Comparison of ENCODE assay signal across 23 cellular contexts in genomic region chr2:221255862-221256261, GRCh38.
DNase-seq lines count a peak whose midpoint lies in the region; ATAC-seq and TF ChIP-seq lines count a peak whose summit lies in the region.
"Had no signal": no experiment of that assay in that cellular context is flagged by ENCODE, and none has a peak within 500 bp of the region (broad histone marks: within the 10 kb centered on the region; RNA-seq: fewer than 3 reads in every experiment).

No MANE protein-coding gene starts in this region.

- H3K36me3 ChIP-seq in PC-9 (ENCODE audit: low read depth) (no peaks in the 10 kb centered on the region), iPS-20b (ENCODE audit: insufficient read depth, low read depth, low read length) (no peaks in the 10 kb centered on the region)
- H3K36me3 ChIP-seq: heart left ventricle, tibial nerve had no signal

- peak overlapping the region; percentile 75 for H3K27ac Mint-ChIP-seq in progenitor cell of endocrine pancreas
- H3K27ac Mint-ChIP-seq: activated T-cell treated with anti-CD3 and anti-CD28 coated beads, Interleukin-2, amount 50 U/mL, for 24 hours; CD8-positive, alpha-beta memory T cell had no signal

- peaks cover 2% of the 10 kb centered on the region for H3K36me3 Mint-ChIP-seq in progenitor cell of endocrine pancreas (ENCODE audit: insufficient read depth)

- CTCF ChIA-PET in PC-9 (lab: Charles Lee), result no interaction called here

- no peaks in the 10 kb centered on the region for H3K79me2 ChIP-seq in PC-9 (ENCODE audit: low read depth)

- H3K4me1 ChIP-seq in PC-9 (replicated peaks; ENCODE audit: insufficient read depth), result 0 out of 2 replicates have a peak, but pooled peaks cover 9% of the 10 kb centered on the region
- peaks cover 17% of the 10 kb centered on the region for H3K4me1 ChIP-seq in iPS-20b (ENCODE audit: insufficient read depth, low read length)
- no peaks in the 10 kb centered on the region for H3K4me1 ChIP-seq in foreskin keratinocyte
- H3K4me1 ChIP-seq: heart left ventricle, tibial nerve had no signal

- no peaks in the 10 kb centered on the region for H4K20me1 ChIP-seq in PC-9 (ENCODE audit: insufficient read depth)

- H3K27me3 ChIP-seq in PC-9 (ENCODE audit: insufficient read depth, low read depth) (no peaks in the 10 kb centered on the region), iPS-20b (ENCODE audit: insufficient read depth, low read length) (no peaks in the 10 kb centered on the region), foreskin keratinocyte (no peaks in the 10 kb centered on the region)
- H3K27me3 ChIP-seq: heart left ventricle, tibial nerve had no signal

- no peak overlapping the region for H3K4me2 ChIP-seq in PC-9

- no peaks in the 10 kb centered on the region for H3F3A ChIP-seq in PC-9 (ENCODE audit: insufficient read depth, low read depth)

- intact Hi-C loops in PC-9 (cut with micrococcal nuclease; ENCODE audit: unreplicated experiment), result no loop called here

- no peaks in the 10 kb centered on the region; the same call in 1 of the 2 replicates for H3K9me2 ChIP-seq in PC-9 (ENCODE audit: insufficient read depth)

- H3K9me3 Mint-ChIP-seq in progenitor cell of endocrine pancreas (ENCODE audit: low read depth), result peaks cover 11% of the 10 kb centered on the region
- H3K9me3 Mint-ChIP-seq: activated T-cell treated with anti-CD3 and anti-CD28 coated beads, Interleukin-2, amount 50 U/mL, for 24 hours had no signal

- no peaks in the 10 kb centered on the region for H3K27me3 Mint-ChIP-seq in progenitor cell of endocrine pancreas
- H3K27me3 Mint-ChIP-seq: activated T-cell treated with anti-CD3 and anti-CD28 coated beads, Interleukin-2, amount 50 U/mL, for 24 hours had no signal

- H3K4me3 ChIP-seq in PC-9, result no peak overlapping the region
- 0 out of 2 replicates have a peak overlapping the region, but pooled peaks have one; percentile 33 for H3K4me3 ChIP-seq in iPS-20b (ENCODE audit: low read length)
- H3K4me3 ChIP-seq: heart left ventricle, tibial nerve had no signal

- ATAC-seq in activated CD4-positive, CD25-positive, alpha-beta regulatory T cell treated with anti-CD3 and anti-CD28 coated beads, Interleukin-2, amount 50 U/mL, for 24 hours, result no peak
- no peak for ATAC-seq in foreskin keratinocyte
- ATAC-seq: heart left ventricle; left ventricle myocardium superior; stimulated activated naive CD8-positive, alpha-beta T cell treated with anti-CD3 and anti-CD28 coated beads, Interleukin-15, Interleukin-2, amounts not matched to agents 100 U/mL and 50 U/mL, for 24 hours had no signal

- POLR2A ChIA-PET in PC-9 (lab: Charles Lee; ENCODE audit: unreplicated experiment), result no interaction called here

- peak; percentile 29 for DNase-seq in DMS53 (lab: John Stamatoyannopoulos, UW)
- no peak for DNase-seq in DMS53 treated with DMSO at 0.1 percent for 48 hours (lab: John Stamatoyannopoulos, UW; ENCODE audit: unreplicated experiment)
- DNase-seq in PC-9, result no peak
- no peak for DNase-seq in progenitor cell of endocrine pancreas (ENCODE audit: low spot score, unreplicated experiment)
- no peak for DNase-seq in foreskin keratinocyte
- no peak for DNase-seq in stimulated activated naive CD4-positive, alpha-beta T cell (lab: John Stamatoyannopoulos, UW)
- DNase-seq: activated CD4-positive, CD25-positive, alpha-beta regulatory T cell treated with anti-CD3 and anti-CD28 coated beads, Interleukin-2, amount 50 U/mL, for 72 hours; activated naive CD4-positive, alpha-beta T cell treated with Interleukin-2 at 50 U/mL for 16 hours; activated T-cell treated with anti-CD3 and anti-CD28 coated beads, Interleukin-2, amount 50 U/mL, for 24 hours; amniotic stem cell; CD8-positive, alpha-beta memory T cell; cortex of kidney; heart left ventricle; left ventricle myocardium superior; NCI-H1048; NCI-H2029; NCI-H524 treated with DMSO at 0.1 percent for 48 hours; stimulated activated CD4-positive, alpha-beta T cell treated with anti-CD3 and anti-CD28 coated beads, Interleukin-4, amount 100 ng/mL, for 24 hours; stimulated activated naive CD8-positive, alpha-beta T cell treated with anti-CD3 and anti-CD28 coated beads, Interleukin-15, Interleukin-2, amounts not matched to agents 100 U/mL and 50 U/mL, for 24 hours had no signal

- H2AFZ ChIP-seq in PC-9, result 0 out of 2 replicates have a peak overlapping the region, but pooled peaks have one; percentile 4

- H3K9ac ChIP-seq in iPS-20b (ENCODE audit: low read depth, low read length), result peak overlapping the region; percentile 72; the same call in 1 of the 2 replicates

- no peak overlapping the region for H3K27ac ChIP-seq in PC-9
- H3K27ac ChIP-seq in iPS-20b (ENCODE audit: low read length), result no peak overlapping the region
- H3K27ac ChIP-seq in foreskin keratinocyte, result no peak overlapping the region
- H3K27ac ChIP-seq: 22Rv1, heart left ventricle, tibial nerve had no signal

- no peaks in the 10 kb centered on the region for H3K9me3 ChIP-seq in PC-9 (ENCODE audit: insufficient read depth, low read depth)
- no peaks in the 10 kb centered on the region for H3K9me3 ChIP-seq in iPS-20b (ENCODE audit: insufficient read depth, low read depth, low read length)
- H3K9me3 ChIP-seq: tibial nerve had no signal

- no peak overlapping the region for H3K4me3 Mint-ChIP-seq in progenitor cell of endocrine pancreas (ENCODE audit: low read depth)
- H3K4me3 Mint-ChIP-seq: activated T-cell treated with anti-CD3 and anti-CD28 coated beads, Interleukin-2, amount 50 U/mL, for 24 hours; CD8-positive, alpha-beta memory T cell had no signal

- no peak for TF ChIP-seq CTCF in PC-9 (conservative IDR thresholded peaks at IDR 0.05)
- TF ChIP-seq CTCF in progenitor cell of endocrine pancreas (IDR thresholded peaks at IDR 0.05; ENCODE audit: unreplicated experiment), result no peak
- no peak for TF ChIP-seq CTCF in foreskin keratinocyte (conservative IDR thresholded peaks at IDR 0.05)

- BruUV-seq in PC-9 (replicated peaks; lab: Mats Ljungman, UMichigan), result no TSS peak

- peaks cover 14% of the 10 kb centered on the region for H3K4me1 Mint-ChIP-seq in progenitor cell of endocrine pancreas (ENCODE audit: low read depth)
- H3K4me1 Mint-ChIP-seq: CD8-positive, alpha-beta memory T cell had no signal
